ENCODE assay signal across 1 cellular context in the genomic region with DNA sequence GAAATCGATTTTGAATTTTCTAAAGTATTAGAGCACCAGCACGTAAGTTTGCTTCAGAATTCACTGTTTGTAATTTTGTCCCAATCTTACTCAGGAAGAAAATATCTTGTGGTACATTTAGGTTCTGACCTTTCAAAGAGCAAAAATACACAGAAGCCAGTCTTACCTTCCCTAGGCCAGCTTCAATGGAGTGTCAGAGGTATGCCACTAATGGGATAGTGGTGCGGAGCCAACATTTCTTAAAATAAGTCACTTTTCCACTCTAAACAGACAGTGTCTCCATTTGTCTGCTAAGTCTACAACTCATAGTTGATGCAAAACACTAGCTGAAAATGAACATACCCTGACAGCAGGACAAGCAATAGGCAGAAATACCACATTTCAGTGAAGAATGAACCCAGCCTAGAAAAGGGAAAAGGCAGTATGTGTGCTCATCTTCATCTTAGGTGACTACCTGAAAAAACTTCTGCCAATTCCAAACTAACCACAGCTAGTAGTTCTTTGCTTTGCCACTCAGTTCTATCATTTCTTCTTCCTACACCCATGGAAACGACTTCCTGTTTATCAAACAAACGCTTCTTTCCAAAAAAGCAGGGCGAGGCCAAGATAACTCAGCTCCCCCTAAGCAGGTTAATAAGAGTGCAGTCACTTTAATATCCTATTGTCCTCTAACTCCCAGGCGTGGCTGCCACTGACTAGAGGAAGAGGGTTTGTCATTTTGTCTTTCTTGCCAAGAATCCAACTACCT.
TF ChIP-seq lines count a peak whose summit lies in the region.

No MANE protein-coding gene starts in this region.

TF ChIP-seq in WTC11, 78 proteins besides CTCF, POLR2A, EP300 and RAD21 (continued from another document):
- TF ChIP-seq, protein P1, sequence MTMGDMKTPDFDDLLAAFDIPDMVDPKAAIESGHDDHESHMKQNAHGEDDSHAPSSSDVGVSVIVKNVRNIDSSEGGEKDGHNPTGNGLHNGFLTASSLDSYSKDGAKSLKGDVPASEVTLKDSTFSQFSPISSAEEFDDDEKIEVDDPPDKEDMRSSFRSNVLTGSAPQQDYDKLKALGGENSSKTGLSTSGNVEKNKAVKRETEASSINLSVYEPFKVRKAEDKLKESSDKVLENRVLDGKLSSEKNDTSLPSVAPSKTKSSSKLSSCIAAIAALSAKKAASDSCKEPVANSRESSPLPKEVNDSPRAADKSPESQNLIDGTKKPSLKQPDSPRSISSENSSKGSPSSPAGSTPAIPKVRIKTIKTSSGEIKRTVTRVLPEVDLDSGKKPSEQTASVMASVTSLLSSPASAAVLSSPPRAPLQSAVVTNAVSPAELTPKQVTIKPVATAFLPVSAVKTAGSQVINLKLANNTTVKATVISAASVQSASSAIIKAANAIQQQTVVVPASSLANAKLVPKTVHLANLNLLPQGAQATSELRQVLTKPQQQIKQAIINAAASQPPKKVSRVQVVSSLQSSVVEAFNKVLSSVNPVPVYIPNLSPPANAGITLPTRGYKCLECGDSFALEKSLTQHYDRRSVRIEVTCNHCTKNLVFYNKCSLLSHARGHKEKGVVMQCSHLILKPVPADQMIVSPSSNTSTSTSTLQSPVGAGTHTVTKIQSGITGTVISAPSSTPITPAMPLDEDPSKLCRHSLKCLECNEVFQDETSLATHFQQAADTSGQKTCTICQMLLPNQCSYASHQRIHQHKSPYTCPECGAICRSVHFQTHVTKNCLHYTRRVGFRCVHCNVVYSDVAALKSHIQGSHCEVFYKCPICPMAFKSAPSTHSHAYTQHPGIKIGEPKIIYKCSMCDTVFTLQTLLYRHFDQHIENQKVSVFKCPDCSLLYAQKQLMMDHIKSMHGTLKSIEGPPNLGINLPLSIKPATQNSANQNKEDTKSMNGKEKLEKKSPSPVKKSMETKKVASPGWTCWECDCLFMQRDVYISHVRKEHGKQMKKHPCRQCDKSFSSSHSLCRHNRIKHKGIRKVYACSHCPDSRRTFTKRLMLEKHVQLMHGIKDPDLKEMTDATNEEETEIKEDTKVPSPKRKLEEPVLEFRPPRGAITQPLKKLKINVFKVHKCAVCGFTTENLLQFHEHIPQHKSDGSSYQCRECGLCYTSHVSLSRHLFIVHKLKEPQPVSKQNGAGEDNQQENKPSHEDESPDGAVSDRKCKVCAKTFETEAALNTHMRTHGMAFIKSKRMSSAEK (CRISPR knock-in tag; IDR thresholded peaks at IDR 0.05; ENCODE audit: borderline replicate concordance), result no peak
- TF ChIP-seq, protein P2, sequence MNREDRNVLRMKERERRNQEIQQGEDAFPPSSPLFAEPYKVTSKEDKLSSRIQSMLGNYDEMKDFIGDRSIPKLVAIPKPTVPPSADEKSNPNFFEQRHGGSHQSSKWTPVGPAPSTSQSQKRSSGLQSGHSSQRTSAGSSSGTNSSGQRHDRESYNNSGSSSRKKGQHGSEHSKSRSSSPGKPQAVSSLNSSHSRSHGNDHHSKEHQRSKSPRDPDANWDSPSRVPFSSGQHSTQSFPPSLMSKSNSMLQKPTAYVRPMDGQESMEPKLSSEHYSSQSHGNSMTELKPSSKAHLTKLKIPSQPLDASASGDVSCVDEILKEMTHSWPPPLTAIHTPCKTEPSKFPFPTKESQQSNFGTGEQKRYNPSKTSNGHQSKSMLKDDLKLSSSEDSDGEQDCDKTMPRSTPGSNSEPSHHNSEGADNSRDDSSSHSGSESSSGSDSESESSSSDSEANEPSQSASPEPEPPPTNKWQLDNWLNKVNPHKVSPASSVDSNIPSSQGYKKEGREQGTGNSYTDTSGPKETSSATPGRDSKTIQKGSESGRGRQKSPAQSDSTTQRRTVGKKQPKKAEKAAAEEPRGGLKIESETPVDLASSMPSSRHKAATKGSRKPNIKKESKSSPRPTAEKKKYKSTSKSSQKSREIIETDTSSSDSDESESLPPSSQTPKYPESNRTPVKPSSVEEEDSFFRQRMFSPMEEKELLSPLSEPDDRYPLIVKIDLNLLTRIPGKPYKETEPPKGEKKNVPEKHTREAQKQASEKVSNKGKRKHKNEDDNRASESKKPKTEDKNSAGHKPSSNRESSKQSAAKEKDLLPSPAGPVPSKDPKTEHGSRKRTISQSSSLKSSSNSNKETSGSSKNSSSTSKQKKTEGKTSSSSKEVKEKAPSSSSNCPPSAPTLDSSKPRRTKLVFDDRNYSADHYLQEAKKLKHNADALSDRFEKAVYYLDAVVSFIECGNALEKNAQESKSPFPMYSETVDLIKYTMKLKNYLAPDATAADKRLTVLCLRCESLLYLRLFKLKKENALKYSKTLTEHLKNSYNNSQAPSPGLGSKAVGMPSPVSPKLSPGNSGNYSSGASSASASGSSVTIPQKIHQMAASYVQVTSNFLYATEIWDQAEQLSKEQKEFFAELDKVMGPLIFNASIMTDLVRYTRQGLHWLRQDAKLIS (CRISPR knock-in tag; IDR thresholded peaks at IDR 0.05; ENCODE audit: borderline replicate concordance), result no peak
- TF ChIP-seq, protein P3, sequence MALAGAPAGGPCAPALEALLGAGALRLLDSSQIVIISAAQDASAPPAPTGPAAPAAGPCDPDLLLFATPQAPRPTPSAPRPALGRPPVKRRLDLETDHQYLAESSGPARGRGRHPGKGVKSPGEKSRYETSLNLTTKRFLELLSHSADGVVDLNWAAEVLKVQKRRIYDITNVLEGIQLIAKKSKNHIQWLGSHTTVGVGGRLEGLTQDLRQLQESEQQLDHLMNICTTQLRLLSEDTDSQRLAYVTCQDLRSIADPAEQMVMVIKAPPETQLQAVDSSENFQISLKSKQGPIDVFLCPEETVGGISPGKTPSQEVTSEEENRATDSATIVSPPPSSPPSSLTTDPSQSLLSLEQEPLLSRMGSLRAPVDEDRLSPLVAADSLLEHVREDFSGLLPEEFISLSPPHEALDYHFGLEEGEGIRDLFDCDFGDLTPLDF (CRISPR knock-in tag; IDR thresholded peaks at IDR 0.05), result no peak
- TF ChIP-seq, protein P4, sequence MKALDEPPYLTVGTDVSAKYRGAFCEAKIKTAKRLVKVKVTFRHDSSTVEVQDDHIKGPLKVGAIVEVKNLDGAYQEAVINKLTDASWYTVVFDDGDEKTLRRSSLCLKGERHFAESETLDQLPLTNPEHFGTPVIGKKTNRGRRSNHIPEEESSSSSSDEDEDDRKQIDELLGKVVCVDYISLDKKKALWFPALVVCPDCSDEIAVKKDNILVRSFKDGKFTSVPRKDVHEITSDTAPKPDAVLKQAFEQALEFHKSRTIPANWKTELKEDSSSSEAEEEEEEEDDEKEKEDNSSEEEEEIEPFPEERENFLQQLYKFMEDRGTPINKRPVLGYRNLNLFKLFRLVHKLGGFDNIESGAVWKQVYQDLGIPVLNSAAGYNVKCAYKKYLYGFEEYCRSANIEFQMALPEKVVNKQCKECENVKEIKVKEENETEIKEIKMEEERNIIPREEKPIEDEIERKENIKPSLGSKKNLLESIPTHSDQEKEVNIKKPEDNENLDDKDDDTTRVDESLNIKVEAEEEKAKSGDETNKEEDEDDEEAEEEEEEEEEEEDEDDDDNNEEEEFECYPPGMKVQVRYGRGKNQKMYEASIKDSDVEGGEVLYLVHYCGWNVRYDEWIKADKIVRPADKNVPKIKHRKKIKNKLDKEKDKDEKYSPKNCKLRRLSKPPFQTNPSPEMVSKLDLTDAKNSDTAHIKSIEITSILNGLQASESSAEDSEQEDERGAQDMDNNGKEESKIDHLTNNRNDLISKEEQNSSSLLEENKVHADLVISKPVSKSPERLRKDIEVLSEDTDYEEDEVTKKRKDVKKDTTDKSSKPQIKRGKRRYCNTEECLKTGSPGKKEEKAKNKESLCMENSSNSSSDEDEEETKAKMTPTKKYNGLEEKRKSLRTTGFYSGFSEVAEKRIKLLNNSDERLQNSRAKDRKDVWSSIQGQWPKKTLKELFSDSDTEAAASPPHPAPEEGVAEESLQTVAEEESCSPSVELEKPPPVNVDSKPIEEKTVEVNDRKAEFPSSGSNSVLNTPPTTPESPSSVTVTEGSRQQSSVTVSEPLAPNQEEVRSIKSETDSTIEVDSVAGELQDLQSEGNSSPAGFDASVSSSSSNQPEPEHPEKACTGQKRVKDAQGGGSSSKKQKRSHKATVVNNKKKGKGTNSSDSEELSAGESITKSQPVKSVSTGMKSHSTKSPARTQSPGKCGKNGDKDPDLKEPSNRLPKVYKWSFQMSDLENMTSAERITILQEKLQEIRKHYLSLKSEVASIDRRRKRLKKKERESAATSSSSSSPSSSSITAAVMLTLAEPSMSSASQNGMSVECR (CRISPR knock-in tag; IDR thresholded peaks at IDR 0.05; ENCODE audit: borderline replicate concordance), result no peak
- no peak for TF ChIP-seq NFATC4 (CRISPR knock-in tag; IDR thresholded peaks at IDR 0.05)
TF ChIP-seq in WTC11: peak in this region for 0.
